Comparison of ENCODE assay signal across 9 cellular contexts in genomic region chr7:24834150-24834798, GRCh38.
DNase-seq lines count a peak whose midpoint lies in the region; ATAC-seq and TF ChIP-seq lines count a peak whose summit lies in the region.
"Had no signal": no experiment of that assay in that cellular context is flagged by ENCODE, and none has a peak within 500 bp of the region (broad histone marks: within the 10 kb centered on the region; RNA-seq: fewer than 3 reads in every experiment).

No MANE protein-coding gene starts in this region.

- peaks cover 4% of the 10 kb centered on the region; the same call in 1 of the 2 replicates for H3K79me2 ChIP-seq in SK-N-SH (ENCODE audit: insufficient read depth)

- TF ChIP-seq RAD21 in SK-N-SH (IDR thresholded peaks at IDR 0.05; ENCODE audit: low read length), result no peak

- WGBS in SK-N-SH (ENCODE audit: low lambda C conversion rate), result 97% methylated on average over 18 of the region's 25 CpGs
- 81 to 86% methylated on average over 23 to 25 of the region's 25 CpGs for WGBS in tibial nerve, 2 donors

- ATAC-seq in SK-N-SH treated with all-trans-retinoic acid at 6 μM for 48 hours (no peak), HG03095 (IDR thresholded peaks at IDR 0.05; ENCODE audit: unreplicated experiment) (peak; percentile 37)

- no peak for TF ChIP-seq CTCF in SK-N-SH (IDR thresholded peaks at IDR 0.05)
- TF ChIP-seq CTCF in dorsolateral prefrontal cortex (IDR thresholded peaks at IDR 0.05 in 54 of 56, conservative IDR thresholded peaks at IDR 0.05 in 2 of 56; ENCODE audit: low read depth in 1 of 56, partially characterized antibody in 56 of 56), result no peak
- TF ChIP-seq CTCF in tibial nerve (IDR thresholded peaks at IDR 0.05), result no peak

- H3K27ac ChIP-seq in SK-N-SH (ENCODE audit: low read depth in 2 of 2, low read length in 1 of 2) (peak overlapping the region in 1 of 2 experiments; percentile 3; a peak in 1 of 4 replicates), dorsolateral prefrontal cortex (peak overlapping the region in 56 of 59 donors; percentile 12 to 88 (median 76)), tibial nerve (peak overlapping the region in 3 of 4 donors; percentile 37 to 67 (median 57))
- H3K27ac ChIP-seq: suprapubic skin had no signal

- DNase-seq in SK-N-SH (no peak), dorsolateral prefrontal cortex (peak in 5 of 10 donors; percentile 9 to 50 (median 45)), tibial nerve (ENCODE audit: low spot score in 2 of 2) (no peak), DMS53 (lab: John Stamatoyannopoulos, UW) (no peak)
- DNase-seq in activated CD4-positive, CD25-positive, alpha-beta regulatory T cell treated with anti-CD3 and anti-CD28 coated beads, Interleukin-2, amount 50 U/mL, for 72 hours, result no peak
- no peak for DNase-seq in activated naive CD4-positive, alpha-beta T cell treated with anti-CD3 and anti-CD28 coated beads, Interleukin-2, amount 10 ng/mL, durations not matched to agents 7 days and 5 days

- no peaks in the 10 kb centered on the region for H3K27me3 Mint-ChIP-seq in activated naive CD4-positive, alpha-beta T cell treated with anti-CD3 and anti-CD28 coated beads, Interleukin-2, amount 10 ng/mL, durations not matched to agents 7 days and 5 days

- peaks cover 67% of the 10 kb centered on the region for H3K4me1 Mint-ChIP-seq in activated naive CD4-positive, alpha-beta T cell treated with anti-CD3 and anti-CD28 coated beads, Interleukin-2, amount 10 ng/mL, durations not matched to agents 7 days and 5 days

- no peaks in the 10 kb centered on the region for H3K9me3 ChIP-seq in SK-N-SH
- H3K9me3 ChIP-seq in tibial nerve, result no peaks in the 10 kb centered on the region
- H3K9me3 ChIP-seq: suprapubic skin had no signal

- H3K36me3 ChIP-seq in SK-N-SH (replicated peaks in 1 of 2; ENCODE audit: control insufficient read depth in 1 of 2, insufficient read depth in 2 of 2, low read length in 1 of 2), result peaks cover 24 to 48% of the 10 kb centered on the region in 2 experiments
- H3K36me3 ChIP-seq in tibial nerve, result no peaks in the 10 kb centered on the region

- H3K27me3 ChIP-seq in SK-N-SH (ENCODE audit: insufficient read depth) (no peaks in the 10 kb centered on the region), dorsolateral prefrontal cortex (no peaks in the 10 kb centered on the region), tibial nerve (no peaks in the 10 kb centered on the region)
- H3K27me3 ChIP-seq: suprapubic skin had no signal

- POLR2A ChIA-PET in SK-N-SH (lab: Yijun Ruan, JAX), result interaction anchor here (0.8 kb wide), 1 partner anchor 291 kb away, joined by 3 read pairs; the partner anchor contains the start of gene CYCS

- H3K4me3 ChIP-seq in SK-N-SH (ENCODE audit: low read depth in 2 of 2, low read length in 1 of 2), result no peak overlapping the region
- peak overlapping the region in 7 of 59 donors; percentile 4 to 36 (median 18) for H3K4me3 ChIP-seq in dorsolateral prefrontal cortex
- no peak overlapping the region for H3K4me3 ChIP-seq in tibial nerve
- H3K4me3 ChIP-seq: suprapubic skin had no signal

- peaks cover 47% of the 10 kb centered on the region for H3F3A ChIP-seq in SK-N-SH (replicated peaks; ENCODE audit: insufficient read depth)

- no peak overlapping the region for H3K4me2 ChIP-seq in SK-N-SH

- no peaks in the 10 kb centered on the region for H3K9me2 ChIP-seq in SK-N-SH

- CTCF ChIA-PET in SK-N-SH (lab: Yijun Ruan, JAX), result interaction anchor here (0.9 to 4.5 kb wide), 8 partner anchors 13 to 260 kb away, joined by 3 to 38 read pairs (median 5); no protein-coding TSS in a partner anchor
- CTCF ChIA-PET in activated naive CD4-positive, alpha-beta T cell treated with anti-CD3 and anti-CD28 coated beads, Interleukin-2, amount 10 ng/mL, durations not matched to agents 7 days and 5 days (lab: Charles Lee), result interaction anchor here (1.1 kb wide), 1 partner anchor 236 kb away, joined by 3 read pairs; no protein-coding TSS in a partner anchor

- H3K4me1 ChIP-seq in SK-N-SH (ENCODE audit: control insufficient read depth in 1 of 2, insufficient read depth in 2 of 2, low read depth in 1 of 2, low read length in 1 of 2) (peaks cover 2 to 31% of the 10 kb centered on the region in 2 experiments), tibial nerve (peaks cover 0 to 7% (median 0%) of the 10 kb centered on the region in 4 donors)

- no peak overlapping the region for H2AFZ ChIP-seq in SK-N-SH (ENCODE audit: low read depth)

- no peaks in the 10 kb centered on the region for H4K20me1 ChIP-seq in SK-N-SH (ENCODE audit: insufficient read depth)

- TF ChIP-seq EP300 in SK-N-SH (IDR thresholded peaks at IDR 0.05; ENCODE audit: borderline replicate concordance in 1 of 2, low read depth in 1 of 2, low read length in 1 of 2) (no peak), tibial nerve (IDR thresholded peaks at IDR 0.05) (peak in 1 of 2 donors; percentile 7)

- H3K9ac ChIP-seq in SK-N-SH, result no peak overlapping the region

- H3K4me3 Mint-ChIP-seq in activated naive CD4-positive, alpha-beta T cell treated with anti-CD3 and anti-CD28 coated beads, Interleukin-2, amount 10 ng/mL, durations not matched to agents 7 days and 5 days, result no peak overlapping the region

- TF ChIP-seq POLR2A in tibial nerve (IDR thresholded peaks at IDR 0.05), result no peak

- intact Hi-C loops in dorsolateral prefrontal cortex (cut with DNase I), result no loop called here

- H3K27ac Mint-ChIP-seq in activated naive CD4-positive, alpha-beta T cell treated with anti-CD3 and anti-CD28 coated beads, Interleukin-2, amount 10 ng/mL, durations not matched to agents 7 days and 5 days, result no peak overlapping the region

- no peaks in the 10 kb centered on the region for H3K9me3 Mint-ChIP-seq in activated naive CD4-positive, alpha-beta T cell treated with anti-CD3 and anti-CD28 coated beads, Interleukin-2, amount 10 ng/mL, durations not matched to agents 7 days and 5 days

- peaks cover 58% of the 10 kb centered on the region for H3K36me3 Mint-ChIP-seq in activated naive CD4-positive, alpha-beta T cell treated with anti-CD3 and anti-CD28 coated beads, Interleukin-2, amount 10 ng/mL, durations not matched to agents 7 days and 5 days

TF ChIP-seq in SK-N-SH, 30 proteins besides CTCF, POLR2A, EP300 and RAD21 (continues in another document):
- TF ChIP-seq CHD2 (IDR thresholded peaks at IDR 0.05; ENCODE audit: low read length, partially characterized antibody), result no peak
- TF ChIP-seq GATA2 (CRISPR knock-in tag; IDR thresholded peaks at IDR 0.05), result no peak
- TF ChIP-seq TCF12 (IDR thresholded peaks at IDR 0.05), result no peak
- no peak for TF ChIP-seq ELF1 (IDR thresholded peaks at IDR 0.05)
- TF ChIP-seq FOXM1 (IDR thresholded peaks at IDR 0.05; ENCODE audit: low read depth), result no peak

TF ChIP-seq in SK-N-SH treated with all-trans-retinoic acid at 6 μM for 48 hours, 23 proteins besides CTCF, POLR2A, EP300 and RAD21 (continues in another document):
- no peak for TF ChIP-seq ARNTL (CRISPR knock-in tag; IDR thresholded peaks at IDR 0.05; ENCODE audit: borderline replicate concordance, low read depth)
- TF ChIP-seq PPARA (CRISPR knock-in tag; IDR thresholded peaks at IDR 0.05; ENCODE audit: borderline replicate concordance), result no peak
- no peak for TF ChIP-seq ZNF565 (CRISPR knock-in tag; conservative IDR thresholded peaks at IDR 0.05; ENCODE audit: low read depth)
- TF ChIP-seq, protein P1, sequence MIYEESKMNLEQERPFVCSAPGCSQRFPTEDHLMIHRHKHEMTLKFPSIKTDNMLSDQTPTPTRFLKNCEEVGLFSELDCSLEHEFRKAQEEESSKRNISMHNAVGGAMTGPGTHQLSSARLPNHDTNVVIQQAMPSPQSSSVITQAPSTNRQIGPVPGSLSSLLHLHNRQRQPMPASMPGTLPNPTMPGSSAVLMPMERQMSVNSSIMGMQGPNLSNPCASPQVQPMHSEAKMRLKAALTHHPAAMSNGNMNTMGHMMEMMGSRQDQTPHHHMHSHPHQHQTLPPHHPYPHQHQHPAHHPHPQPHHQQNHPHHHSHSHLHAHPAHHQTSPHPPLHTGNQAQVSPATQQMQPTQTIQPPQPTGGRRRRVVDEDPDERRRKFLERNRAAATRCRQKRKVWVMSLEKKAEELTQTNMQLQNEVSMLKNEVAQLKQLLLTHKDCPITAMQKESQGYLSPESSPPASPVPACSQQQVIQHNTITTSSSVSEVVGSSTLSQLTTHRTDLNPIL (CRISPR knock-in tag; IDR thresholded peaks at IDR 0.05; ENCODE audit: low read depth), result no peak
- no peak for TF ChIP-seq ESRRG (CRISPR knock-in tag; IDR thresholded peaks at IDR 0.05)
- TF ChIP-seq TOX (CRISPR knock-in tag; IDR thresholded peaks at IDR 0.05; ENCODE audit: borderline replicate concordance), result no peak
- no peak for TF ChIP-seq TCF4 (CRISPR knock-in tag; IDR thresholded peaks at IDR 0.05; ENCODE audit: borderline replicate concordance)
- no peak for TF ChIP-seq ZNF8 (CRISPR knock-in tag; IDR thresholded peaks at IDR 0.05)
- no peak for TF ChIP-seq GLIS3 (CRISPR knock-in tag; IDR thresholded peaks at IDR 0.05)
- TF ChIP-seq OSR1 (CRISPR knock-in tag; IDR thresholded peaks at IDR 0.05), result no peak
- TF ChIP-seq ZFP30 (CRISPR knock-in tag; IDR thresholded peaks at IDR 0.05), result no peak
- no peak for TF ChIP-seq ZFP3 (CRISPR knock-in tag; IDR thresholded peaks at IDR 0.05)
- no peak for TF ChIP-seq CSRNP3 (CRISPR knock-in tag; IDR thresholded peaks at IDR 0.05)
